ENCODE assay signal across 14 cellular contexts in the genomic region with DNA sequence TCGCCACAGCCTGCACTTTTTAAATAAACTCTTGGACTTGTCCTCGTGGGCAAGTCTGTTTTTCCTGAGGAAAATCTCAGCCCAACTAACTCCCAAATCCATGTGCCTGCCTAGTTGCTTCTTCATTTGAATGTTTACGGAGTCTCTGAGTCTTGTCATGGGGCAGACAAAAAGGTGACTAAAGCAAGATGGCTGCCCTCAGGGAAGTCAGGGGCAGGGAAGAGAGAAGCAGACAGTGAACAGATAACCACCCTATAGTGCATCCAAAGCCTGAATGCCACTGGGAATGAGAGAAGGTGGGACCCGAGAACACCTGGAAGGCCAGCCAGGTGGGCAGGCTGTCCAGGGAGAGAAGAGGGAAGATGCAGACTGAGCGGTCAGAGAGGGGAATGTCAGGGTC. TPM values are rescaled to one million over a fixed set of nuclear protein-coding genes. Genes with fewer than 3 reads are reported as not detected.
DNase-seq lines count a peak whose midpoint lies in the region; ATAC-seq and TF ChIP-seq lines count a peak whose summit lies in the region.
"Had no signal": no experiment of that assay in that cellular context is flagged by ENCODE, and none has a peak within 500 bp of the region (broad histone marks: within the 10 kb centered on the region; RNA-seq: fewer than 3 reads in every experiment).

No MANE protein-coding gene starts in this region.

- H3K27ac Mint-ChIP-seq in activated naive CD4-positive, alpha-beta T cell treated with anti-CD3 and anti-CD28 coated beads, Interleukin-2, amount 50 U/mL, for 72 hours = peak overlapping the region; percentile 58 to 78
- H3K27ac Mint-ChIP-seq in activated naive CD4-positive, alpha-beta T cell treated with anti-CD3 and anti-CD28 coated beads, Interleukin-2, amount 10 ng/mL, durations not matched to agents 7 days and 5 days = no peak overlapping the region
- H3K27ac Mint-ChIP-seq in immature natural killer cell (peak overlapping the region; percentile 95 to 99 (median 98)), type B pancreatic cell (peak overlapping the region; percentile 83)

- H3K27me3 ChIP-seq in SU-DHL-6 (ENCODE audit: low read length) = no peaks in the 10 kb centered on the region
- H3K27me3 ChIP-seq: gastroesophageal sphincter had no signal

- H3K9me2 ChIP-seq in SU-DHL-6 (replicated peaks; ENCODE audit: insufficient read depth, low read length) = no peaks in the 10 kb centered on the region

- no peaks in the 10 kb centered on the region for H3K36me3 ChIP-seq in SU-DHL-6 (ENCODE audit: low read length)
- H3K36me3 ChIP-seq: gastroesophageal sphincter had no signal

- H3K9me3 ChIP-seq in SU-DHL-6 (ENCODE audit: insufficient read depth, low read length) = no peaks in the 10 kb centered on the region
- H3K9me3 ChIP-seq: gastroesophageal sphincter had no signal

- H4K20me1 ChIP-seq in SU-DHL-6 (ENCODE audit: low read depth, low read length) = peaks cover 23% of the 10 kb centered on the region; the same call in 1 of the 2 replicates

- DNase-seq in activated naive CD4-positive, alpha-beta T cell treated with anti-CD3 and anti-CD28 coated beads, Interleukin-2, amount 50 U/mL, for 72 hours (ENCODE audit: low spot score in 2 of 2) = no peak
- no peak for DNase-seq in activated naive CD4-positive, alpha-beta T cell treated with anti-CD3 and anti-CD28 coated beads, Interleukin-2, amount 10 ng/mL, durations not matched to agents 7 days and 5 days
- no peak for DNase-seq in immature natural killer cell
- no peak for DNase-seq in type B pancreatic cell (ENCODE audit: extremely low spot score, unreplicated experiment)
- no peak for DNase-seq in cortex of kidney (lab: John Stamatoyannopoulos, UW)
- no peak for DNase-seq in NCI-H2196 (lab: John Stamatoyannopoulos, UW; ENCODE audit: unreplicated experiment)
- DNase-seq in SK-N-DZ (ENCODE audit: low spot score) = no peak
- DNase-seq: H7, kidney glomerular epithelial cell, MM.1S, PC-9 had no signal

- H3K79me2 ChIP-seq in SU-DHL-6 (ENCODE audit: insufficient read depth, low read length) = peaks cover 98% of the 10 kb centered on the region

- no peak for ATAC-seq in activated naive CD4-positive, alpha-beta T cell treated with anti-CD3 and anti-CD28 coated beads, Interleukin-2, amount 50 U/mL, for 72 hours
- ATAC-seq: gastroesophageal sphincter had no signal

- CTCF ChIA-PET in activated naive CD4-positive, alpha-beta T cell treated with anti-CD3 and anti-CD28 coated beads, Interleukin-2, amount 10 ng/mL, durations not matched to agents 7 days and 5 days (lab: Charles Lee) = no interaction called here

- H3K4me1 Mint-ChIP-seq in activated naive CD4-positive, alpha-beta T cell treated with anti-CD3 and anti-CD28 coated beads, Interleukin-2, amount 10 ng/mL, durations not matched to agents 7 days and 5 days = peaks cover 81% of the 10 kb centered on the region
- H3K4me1 Mint-ChIP-seq in immature natural killer cell (peaks cover 99% of the 10 kb centered on the region in 2 donors), type B pancreatic cell (ENCODE audit: unreplicated experiment) (peaks cover 64% of the 10 kb centered on the region)

- no peaks in the 10 kb centered on the region for H3F3A ChIP-seq in SU-DHL-6 (ENCODE audit: insufficient read depth)

- no peak overlapping the region for H3K4me2 ChIP-seq in SU-DHL-6 (ENCODE audit: low read depth, low read length, poor library complexity, severe bottlenecking)
- H3K4me2 ChIP-seq: PC-9 had no signal

- H3K27me3 Mint-ChIP-seq in activated naive CD4-positive, alpha-beta T cell treated with anti-CD3 and anti-CD28 coated beads, Interleukin-2, amount 10 ng/mL, durations not matched to agents 7 days and 5 days = no peaks in the 10 kb centered on the region
- H3K27me3 Mint-ChIP-seq in immature natural killer cell (ENCODE audit: low read depth in 3 of 3) = peaks cover 6 to 33% (median 23%) of the 10 kb centered on the region in 3 donors
- no peaks in the 10 kb centered on the region for H3K27me3 Mint-ChIP-seq in type B pancreatic cell

- no peak for TF ChIP-seq CTCF in SU-DHL-6 (IDR thresholded peaks at IDR 0.05; ENCODE audit: insufficient read depth, low read length, poor library complexity, severe bottlenecking)
- TF ChIP-seq CTCF in type B pancreatic cell (conservative IDR thresholded peaks at IDR 0.05) = no peak

- H3K9ac ChIP-seq in SU-DHL-6 (ENCODE audit: low read length) = no peak overlapping the region

- H3K4me3 ChIP-seq in SU-DHL-6 (ENCODE audit: insufficient read depth, low read length, poor library complexity, severe bottlenecking) = no peak overlapping the region
- H3K4me3 ChIP-seq: gastroesophageal sphincter, PC-9 had no signal

- no peak overlapping the region for H2AFZ ChIP-seq in SU-DHL-6 (ENCODE audit: low read depth, low read length, severe bottlenecking)
- H2AFZ ChIP-seq: PC-9 had no signal

- H3K36me3 Mint-ChIP-seq in activated naive CD4-positive, alpha-beta T cell treated with anti-CD3 and anti-CD28 coated beads, Interleukin-2, amount 50 U/mL, for 72 hours = peaks cover 4 to 11% of the 10 kb centered on the region in 2 donors
- peaks cover 31% of the 10 kb centered on the region for H3K36me3 Mint-ChIP-seq in activated naive CD4-positive, alpha-beta T cell treated with anti-CD3 and anti-CD28 coated beads, Interleukin-2, amount 10 ng/mL, durations not matched to agents 7 days and 5 days
- H3K36me3 Mint-ChIP-seq in immature natural killer cell (peaks cover 0 to 3% (median 0%) of the 10 kb centered on the region in 3 donors), type B pancreatic cell (peaks cover 10% of the 10 kb centered on the region)

- H3K4me3 Mint-ChIP-seq in activated naive CD4-positive, alpha-beta T cell treated with anti-CD3 and anti-CD28 coated beads, Interleukin-2, amount 10 ng/mL, durations not matched to agents 7 days and 5 days = no peak overlapping the region
- H3K4me3 Mint-ChIP-seq in immature natural killer cell (peak overlapping the region; percentile 68 to 83 (median 76)), type B pancreatic cell (peak overlapping the region; percentile 65)
- H3K4me3 Mint-ChIP-seq: nephron had no signal

- H3K9me3 Mint-ChIP-seq in activated naive CD4-positive, alpha-beta T cell treated with anti-CD3 and anti-CD28 coated beads, Interleukin-2, amount 50 U/mL, for 72 hours = no peaks in the 10 kb centered on the region
- H3K9me3 Mint-ChIP-seq in activated naive CD4-positive, alpha-beta T cell treated with anti-CD3 and anti-CD28 coated beads, Interleukin-2, amount 10 ng/mL, durations not matched to agents 7 days and 5 days = no peaks in the 10 kb centered on the region
- H3K9me3 Mint-ChIP-seq in immature natural killer cell (no peaks in the 10 kb centered on the region), type B pancreatic cell (no peaks in the 10 kb centered on the region)
- H3K9me3 Mint-ChIP-seq: nephron had no signal

- H3K27ac ChIP-seq in SU-DHL-6 (ENCODE audit: low read depth, low read length) = peak overlapping the region; percentile 47; the same call in 1 of the 2 replicates
- H3K27ac ChIP-seq: PC-9 had no signal

RNA-seq across cellular contexts. Expression of a gene that starts 21.4 kb away (rescaled TPM):
- 10 to 100 TPM; 49.3 to 55.2 TPM for total RNA-seq in activated naive CD4-positive, alpha-beta T cell treated with anti-CD3 and anti-CD28 coated beads, Interleukin-2, amount 50 U/mL, for 72 hours
- 100 to 1,000 TPM; 114 to 174 (median 129) TPM for polyA plus RNA-seq in immature natural killer cell
- 46.7 and 49.7 TPM in 2 replicates for total RNA-seq in type B pancreatic cell (ENCODE audit: low replicate concordance)
- polyA plus RNA-seq in SK-N-DZ (2014; cell fraction: cytosol; rRNA removed) = 35.9 and 41.7 TPM in 2 replicates
- polyA plus RNA-seq in SK-N-DZ (2014; cell fraction: nucleus; rRNA removed) = 17.9 and 25.1 TPM in 2 replicates

RNA-seq across cellular contexts. Expression of a gene that starts 24.3 kb away (rescaled TPM):
- 100 to 1,000 TPM in 1 of 2 donors, 10 to 100 TPM in 1; 75.7 to 122 TPM for total RNA-seq in activated naive CD4-positive, alpha-beta T cell treated with anti-CD3 and anti-CD28 coated beads, Interleukin-2, amount 50 U/mL, for 72 hours
- polyA plus RNA-seq in immature natural killer cell = 10 to 100 TPM in 1 of 3 donors, 1 to 10 TPM in 2; 7.9 to 28.4 (median 9.9) TPM
- 115 and 241 TPM in 2 replicates for total RNA-seq in type B pancreatic cell (ENCODE audit: low replicate concordance)
- 16.6 and 28.4 TPM in 2 replicates for polyA plus RNA-seq in SK-N-DZ (2014; cell fraction: cytosol; rRNA removed)
- polyA plus RNA-seq in SK-N-DZ (2014; cell fraction: nucleus; rRNA removed) = 172 and 188 TPM in 2 replicates
